21 cellular contexts compared by ENCODE assay signal in the genomic region with DNA sequence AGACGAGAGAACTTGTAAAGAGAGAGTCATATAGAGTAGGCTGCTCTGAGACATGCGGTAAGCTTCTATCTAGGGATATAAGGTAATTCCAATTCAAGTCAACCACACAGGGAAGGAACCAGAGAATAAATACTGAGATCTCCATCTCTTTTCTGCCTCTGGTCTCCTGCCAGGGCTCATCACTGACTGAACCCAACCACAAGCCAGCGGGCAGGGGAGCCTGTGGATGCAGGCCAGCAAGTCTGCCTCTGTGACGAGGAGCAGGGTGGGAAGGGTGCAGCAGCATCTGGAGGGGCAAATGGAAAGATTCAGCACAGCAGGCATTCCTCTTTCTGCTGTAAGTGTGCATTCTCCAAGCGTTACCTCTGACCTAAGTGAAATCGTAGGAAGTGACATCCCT.
"Had no signal": no experiment of that assay in that cellular context is flagged by ENCODE, and none has a peak within 500 bp of the region (broad histone marks: within the 10 kb centered on the region; RNA-seq: fewer than 3 reads in every experiment).

No MANE protein-coding gene starts in this region.

- DNase-seq: activated CD4-positive, alpha-beta T cell treated with anti-CD3 and anti-CD28 coated beads, Interleukin-2, amount 10 ng/mL, durations not matched to agents 7 days and 5 days; activated CD4-positive, CD25-positive, alpha-beta regulatory T cell; activated naive CD4-positive, alpha-beta T cell treated with Interleukin-2 at 50 U/mL for 16 hours; anterior cingulate cortex; colonic mucosa; dorsolateral prefrontal cortex; effector memory CD8-positive, alpha-beta T cell; hypothalamus; left ventricle myocardium superior; mammary epithelial cell; nephron progenitor cell; psoas muscle; stimulated activated CD4-positive, alpha-beta T cell treated with anti-CD3 and anti-CD28 coated beads, Interleukin-4, amount 100 ng/mL, for 24 hours; stimulated activated naive CD8-positive, alpha-beta T cell treated with anti-CD3 and anti-CD28 coated beads, Interleukin-15, Interleukin-2, amounts not matched to agents 100 U/mL and 50 U/mL, for 24 hours; upper lobe of right lung had no signal

- H3K27ac Mint-ChIP-seq: activated CD4-positive, alpha-beta T cell treated with anti-CD3 and anti-CD28 coated beads, Interleukin-2, amount 10 ng/mL, durations not matched to agents 7 days and 5 days; effector memory CD8-positive, alpha-beta T cell; mesothelial cell of epicardium; nephron progenitor cell had no signal

- H3K4me3 Mint-ChIP-seq: activated CD4-positive, alpha-beta T cell treated with anti-CD3 and anti-CD28 coated beads, Interleukin-2, amount 10 ng/mL, durations not matched to agents 7 days and 5 days; brain; central memory CD8-positive, alpha-beta T cell; effector memory CD8-positive, alpha-beta T cell; mesothelial cell of epicardium; nephron progenitor cell had no signal

- H3K27me3 Mint-ChIP-seq: activated CD4-positive, alpha-beta T cell treated with anti-CD3 and anti-CD28 coated beads, Interleukin-2, amount 10 ng/mL, durations not matched to agents 7 days and 5 days; brain; central memory CD8-positive, alpha-beta T cell had no signal

- H3K9me3 ChIP-seq: colonic mucosa, esophagus muscularis mucosa, pancreas, psoas muscle, right atrium auricular region, upper lobe of right lung had no signal

- H3K36me3 ChIP-seq: colonic mucosa, esophagus muscularis mucosa, pancreas, right atrium auricular region, upper lobe of right lung had no signal

- H3K27ac ChIP-seq: colonic mucosa, dorsolateral prefrontal cortex, esophagus muscularis mucosa, pancreas, psoas muscle, right atrium auricular region, upper lobe of right lung had no signal

- H3K4me3 ChIP-seq: colonic mucosa, dorsolateral prefrontal cortex, esophagus muscularis mucosa, pancreas, psoas muscle, right atrium auricular region, upper lobe of right lung had no signal

- H3K36me3 Mint-ChIP-seq: brain, mesothelial cell of epicardium had no signal

- H3K27me3 ChIP-seq: colonic mucosa, esophagus muscularis mucosa, pancreas, right atrium auricular region, upper lobe of right lung had no signal

- H3K9me3 Mint-ChIP-seq: central memory CD8-positive, alpha-beta T cell; effector memory CD8-positive, alpha-beta T cell; nephron progenitor cell had no signal

- H3K4me1 ChIP-seq: colonic mucosa, pancreas, right atrium auricular region, upper lobe of right lung had no signal

- ATAC-seq: effector memory CD8-positive, alpha-beta T cell; left ventricle myocardium superior; pancreas; psoas muscle; upper lobe of right lung had no signal
